8 cellular contexts compared by ENCODE assay signal in the genomic region with DNA sequence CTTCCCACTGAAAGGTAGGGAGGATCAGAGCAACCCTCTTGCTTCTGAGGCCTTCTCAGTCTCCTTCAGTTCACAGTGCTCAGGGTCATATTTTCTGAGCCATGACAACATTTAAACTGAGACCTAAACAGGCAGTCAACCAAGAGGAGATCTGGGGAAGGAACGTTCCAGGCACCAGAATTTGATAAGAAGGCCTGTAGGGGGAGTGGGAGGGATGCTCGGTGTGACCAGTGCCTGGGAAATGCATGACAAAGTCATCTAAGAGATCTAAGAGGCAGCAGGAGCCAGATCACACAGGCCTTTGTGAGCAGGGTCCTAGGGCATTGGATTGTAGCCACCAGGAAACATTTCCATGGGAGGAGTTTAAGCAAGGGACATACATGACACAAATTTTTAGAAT.
A peak's percentile ranks its signal among the peaks of the same experiment; 100 is the strongest.
DNase-seq lines count a peak whose midpoint lies in the region; ATAC-seq and TF ChIP-seq lines count a peak whose summit lies in the region.

No MANE protein-coding gene starts in this region.

- H3K4me3 ChIP-seq in A673 (ENCODE audit: low read depth, low read length, poor library complexity, severe bottlenecking): no peak overlapping the region
- no peak overlapping the region for H3K4me3 ChIP-seq in GM12864 (ENCODE audit: low read depth, low read length)
- no peak overlapping the region for H3K4me3 ChIP-seq in PC-3 (ENCODE audit: low read length)

- no peak overlapping the region for H3K27ac ChIP-seq in A673 (ENCODE audit: low read depth, low read length, poor library complexity, severe bottlenecking)
- no peak overlapping the region for H3K27ac ChIP-seq in PC-3 (ENCODE audit: low read length)

- no peak overlapping the region for H2AFZ ChIP-seq in PC-3 (ENCODE audit: low read length)

- no peak overlapping the region for H3K9ac ChIP-seq in PC-3 (ENCODE audit: low read length)

- H3K36me3 ChIP-seq in A673 (ENCODE audit: insufficient read depth, low read length, poor library complexity, severe bottlenecking) (no peaks in the 10 kb centered on the region), PC-3 (ENCODE audit: low read depth, low read length) (no peaks in the 10 kb centered on the region)

- no peaks in the 10 kb centered on the region for H3K9me2 ChIP-seq in PC-3 (replicated peaks; ENCODE audit: low read length)

- no peaks in the 10 kb centered on the region for H3K79me2 ChIP-seq in PC-3 (ENCODE audit: low read length)

- H3F3A ChIP-seq in PC-3 (ENCODE audit: low read length, unreplicated experiment): no peaks in the 10 kb centered on the region

- BruUV-seq in A673 (replicated peaks; lab: Mats Ljungman, UMichigan) (no TSS peak), PC-3 (replicated peaks; lab: Mats Ljungman, UMichigan) (no TSS peak)

- no peaks in the 10 kb centered on the region for H3K27me3 ChIP-seq in A673 (replicated peaks; ENCODE audit: insufficient read depth, low read depth, low read length, poor library complexity)
- H3K27me3 ChIP-seq in PC-3 (ENCODE audit: low read length): no peaks in the 10 kb centered on the region

- POLR2A ChIA-PET in A673 (lab: Charles Lee; ENCODE audit: low non-redundant PET): no interaction called here
- POLR2A ChIA-PET in PC-3 (lab: Charles Lee; ENCODE audit: unreplicated experiment): no interaction called here

- H3K9me3 ChIP-seq in A673 (ENCODE audit: low read depth, low read length, poor library complexity, severe bottlenecking) (no peaks in the 10 kb centered on the region), PC-3 (ENCODE audit: low read length) (no peaks in the 10 kb centered on the region)

- H3K4me1 ChIP-seq in A673 (ENCODE audit: insufficient read depth, low read length, poor library complexity, severe bottlenecking): peaks cover 12% of the 10 kb centered on the region
- H3K4me1 ChIP-seq in PC-3 (ENCODE audit: insufficient read depth, low read length): peaks cover 4% of the 10 kb centered on the region; the same call in 1 of the 2 replicates

- peak; percentile 68 for ATAC-seq in PC-3
- no peak for ATAC-seq in GM21825 (IDR thresholded peaks at IDR 0.05; ENCODE audit: unreplicated experiment)

- intact Hi-C loops in A673 (cut with micrococcal nuclease; ENCODE audit: unreplicated experiment): no loop called here
- intact Hi-C loops in PC-3 (cut with micrococcal nuclease): loop anchor here (2.0 to 10.0 kb wide), 2 partner anchors 83 to 405 kb away; no protein-coding TSS in a partner anchor

- CTCF ChIA-PET in A673 (lab: Charles Lee): no interaction called here
- CTCF ChIA-PET in PC-3 (lab: Charles Lee): no interaction called here

- H4K20me1 ChIP-seq in PC-3 (ENCODE audit: low read length): no peaks in the 10 kb centered on the region

- DNase-seq in A673 (ENCODE audit: low spot score) (peak; percentile 67), GM12864 (ENCODE audit: low read depth) (no peak), PC-3 (peak; percentile 47), iPS DF 19.7 (ENCODE audit: low read depth, low spot score) (peak; percentile 69), COLO829 (ENCODE audit: low spot score) (no peak), NOMO-1 treated with dmso at 0.1 percent for 144 hours (lab: John Stamatoyannopoulos, UW; ENCODE audit: unreplicated experiment) (no peak), middle frontal gyrus (ENCODE audit: extremely low spot score, low spot score) (no peak)

- TF ChIP-seq CTCF in A673 (conservative IDR thresholded peaks at IDR 0.05; ENCODE audit: low read depth, low read length) (peak; percentile 58), GM12864 (IDR thresholded peaks at IDR 0.05; ENCODE audit: low read depth, low read length, missing control alignments) (peak; percentile 26), PC-3 (conservative IDR thresholded peaks at IDR 0.05; ENCODE audit: low read depth, low read length) (peak; percentile 55)

- H3K4me2 ChIP-seq in PC-3 (ENCODE audit: low read length): no peak overlapping the region

Comparison
In these comparisons a context has a peak if more than half of its experiments do, and no peak if none do; other contexts are left out.
1. DNase-seq: peak in A673 (single experiment), PC-3 (single experiment) and iPS DF 19.7 (single experiment); none in GM12864 (single experiment), COLO829 (single experiment), NOMO-1 treated with dmso at 0.1 percent for 144 hours (single experiment) and middle frontal gyrus (single experiment).
2. Peak in every context shown above with its lines, with median percentiles within 50 percentile points of each other: CTCF ChIP-seq.